ENCODE assay signal across 8 cellular contexts in genomic region chr2:202871161-202872141, GRCh38. TPM values are rescaled to one million over a fixed set of nuclear protein-coding genes. Genes with fewer than 3 reads are reported as not detected.
DNase-seq lines count a peak whose midpoint lies in the region; ATAC-seq and TF ChIP-seq lines count a peak whose summit lies in the region.

Gene ICA1L, minus strand, starts transcription at chr2:202871766. Its CDS starts 42,757 bp downstream, at chr2:202829009.

- peaks cover 7% of the 10 kb centered on the region for H3K4me1 Mint-ChIP-seq in activated CD4-positive, alpha-beta T cell treated with anti-CD3 and anti-CD28 coated beads, Interleukin-2, amount 10 ng/mL, durations not matched to agents 24 days and 14 days

- no peak for TF ChIP-seq CTCF in AG09309 (IDR thresholded peaks at IDR 0.05; ENCODE audit: control insufficient read depth, insufficient read depth, low read depth, low read length, missing control alignments)
- no peak for TF ChIP-seq CTCF in coronary artery (IDR thresholded peaks at IDR 0.05)

- no peaks in the 10 kb centered on the region for H3K9me3 Mint-ChIP-seq in activated CD4-positive, alpha-beta T cell treated with anti-CD3 and anti-CD28 coated beads, Interleukin-2, amount 10 ng/mL, durations not matched to agents 24 days and 14 days

- H3K4me3 Mint-ChIP-seq in activated CD4-positive, alpha-beta T cell treated with anti-CD3 and anti-CD28 coated beads, Interleukin-2, amount 10 ng/mL, durations not matched to agents 24 days and 14 days = peak within 1 kb of the TSS; percentile 88

- intact Hi-C loops in activated CD4-positive, alpha-beta T cell treated with anti-CD3 and anti-CD28 coated beads, Interleukin-2, amount 10 ng/mL, durations not matched to agents 24 days and 14 days (cut with micrococcal nuclease) = loop anchor here (1.0 to 2.0 kb wide), 3 partner anchors 40 to 237 kb away; partner anchors contain the start of genes FAM117B, NBEAL1 and WDR12

- H3K27ac ChIP-seq in coronary artery = peak within 1 kb of the TSS; percentile 80 to 81

- H3K36me3 Mint-ChIP-seq in activated CD4-positive, alpha-beta T cell treated with anti-CD3 and anti-CD28 coated beads, Interleukin-2, amount 10 ng/mL, durations not matched to agents 24 days and 14 days (ENCODE audit: low read depth) = no peaks in the 10 kb centered on the region

- H3K27me3 Mint-ChIP-seq in activated CD4-positive, alpha-beta T cell treated with anti-CD3 and anti-CD28 coated beads, Interleukin-2, amount 10 ng/mL, durations not matched to agents 24 days and 14 days = no peaks in the 10 kb centered on the region

- H3K27ac Mint-ChIP-seq in activated CD4-positive, alpha-beta T cell treated with anti-CD3 and anti-CD28 coated beads, Interleukin-2, amount 10 ng/mL, durations not matched to agents 24 days and 14 days = peak within 1 kb of the TSS; percentile 87

- H3K4me3 ChIP-seq in AG09309 (ENCODE audit: control insufficient read depth, low read depth, low read length) = peak within 1 kb of the TSS; percentile 74
- peak within 1 kb of the TSS; percentile 86 for H3K4me3 ChIP-seq in coronary artery

- peak; percentile 53 for ATAC-seq in GM18870 (IDR thresholded peaks at IDR 0.05; ENCODE audit: unreplicated experiment)
- ATAC-seq in HG03103 (IDR thresholded peaks at IDR 0.05; ENCODE audit: low read depth, unreplicated experiment) = peak; percentile 58
- peak; percentile 89 for ATAC-seq in left lobe of liver

- DNase-seq in AG09309 (ENCODE audit: low read depth) (no peak), NCI-H446 treated with DMSO at 0.1 percent for 48 hours (lab: John Stamatoyannopoulos, UW) (peak; percentile 11), coronary artery (ENCODE audit: low spot score) (peak; percentile 80), left lobe of liver (ENCODE audit: low spot score) (peak; percentile 66)
- peak; percentile 89 for DNase-seq in activated CD4-positive, alpha-beta T cell treated with anti-CD3 and anti-CD28 coated beads, Interleukin-2, amount 10 ng/mL, durations not matched to agents 24 days and 14 days
- DNase-seq in stimulated activated CD4-positive, alpha-beta T cell treated with anti-CD3 and anti-CD28 coated beads, Interleukin-4, amount 100 ng/mL, for 1 hour = peak; percentile 62

RNA-seq across cellular contexts. Expression of gene ICA1L, which starts in this region (rescaled TPM):
- total RNA-seq in activated CD4-positive, alpha-beta T cell treated with anti-CD3 and anti-CD28 coated beads, Interleukin-2, amount 10 ng/mL, durations not matched to agents 24 days and 14 days = 6.6 and 7.8 TPM in 2 replicates
- 0.63 TPM for total RNA-seq in left lobe of liver

Comparison
In these comparisons a context has a peak if more than half of its experiments do, and no peak if none do; other contexts are left out.
1. Peak in DNase-seq and ATAC-seq in left lobe of liver; RNA of the gene not detected or under 1 TPM.